In the genomic region with DNA sequence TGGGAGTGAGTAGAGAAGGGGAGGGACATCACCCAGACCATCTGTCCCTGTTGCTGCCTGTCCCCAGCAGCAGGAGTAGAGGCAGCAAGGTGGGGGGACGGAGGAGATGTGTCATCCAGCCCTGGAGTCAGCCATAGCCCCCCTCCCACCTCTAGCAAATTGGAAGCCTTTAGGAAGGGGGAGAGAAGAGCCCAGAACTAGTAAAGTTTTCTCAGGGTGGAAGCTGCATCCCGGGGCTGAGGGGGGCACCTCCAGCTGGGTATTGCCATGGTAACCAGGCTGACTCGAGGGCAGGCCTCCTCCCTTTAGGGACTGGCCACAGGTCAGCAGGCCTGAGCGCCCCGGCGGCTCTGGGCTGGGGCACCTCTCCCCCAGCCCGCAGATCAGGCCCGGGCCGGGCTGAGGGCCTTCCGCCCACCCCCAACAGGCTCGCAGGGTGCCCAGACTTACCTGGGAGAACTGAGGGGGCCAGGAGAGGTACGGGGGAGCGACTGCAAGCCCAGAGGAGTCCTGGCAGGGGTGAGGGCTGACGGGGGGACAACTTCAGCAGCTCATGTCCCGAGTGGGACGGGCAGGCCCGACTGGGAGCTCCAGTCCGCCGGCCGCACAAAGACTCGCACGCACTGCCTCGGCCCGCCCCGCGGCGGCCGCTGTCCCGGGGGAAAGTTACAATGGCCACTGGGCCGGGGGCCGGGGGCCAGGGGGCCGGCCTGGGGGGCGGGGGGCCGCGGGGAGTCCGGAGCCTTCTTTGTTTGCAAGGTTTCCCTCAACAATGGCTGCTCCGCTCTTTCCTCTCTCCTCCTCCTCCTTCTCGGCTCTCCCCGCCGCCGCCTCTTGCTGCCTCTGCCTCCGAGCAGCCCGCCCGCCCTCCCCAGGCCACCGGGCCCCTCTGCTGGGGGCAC, we compare ENCODE assay signal across 8 cellular contexts. TPM values are rescaled to one million over a fixed set of nuclear protein-coding genes. Genes with fewer than 3 reads are reported as not detected.
A peak's percentile ranks its signal among the peaks of the same experiment; 100 is the strongest.
DNase-seq lines count a peak whose midpoint lies in the region; ATAC-seq and TF ChIP-seq lines count a peak whose summit lies in the region.

No MANE protein-coding gene starts in this region.

- peak; percentile 6 for ATAC-seq in GM21737 (IDR thresholded peaks at IDR 0.05; ENCODE audit: unreplicated experiment)
- ATAC-seq in lower lobe of right lung: peak; percentile 10 to 20

- peak; percentile 43 for DNase-seq in DMS53 treated with DMSO at 0.1 percent for 48 hours (lab: John Stamatoyannopoulos, UW; ENCODE audit: unreplicated experiment)
- DNase-seq in NCI-H82 (lab: John Stamatoyannopoulos, UW): peak; percentile 85
- peak; percentile 70 for DNase-seq in cerebellar cortex (ENCODE audit: low spot score)
- no peak for DNase-seq in lower lobe of right lung
- DNase-seq in tibial artery: peak in 1 of 2 donors; percentile 73
- DNase-seq in NCI-H128 (lab: John Stamatoyannopoulos, UW; ENCODE audit: unreplicated experiment): no peak
- DNase-seq in GM20000 (ENCODE audit: low spot score): no peak

- peak overlapping the region; percentile 82 for H3K27ac ChIP-seq in lower lobe of right lung
- peak overlapping the region; percentile 82 to 99 for H3K27ac ChIP-seq in tibial artery

- no peak for TF ChIP-seq CTCF in lower lobe of right lung (IDR thresholded peaks at IDR 0.05)
- no peak for TF ChIP-seq CTCF in tibial artery (IDR thresholded peaks at IDR 0.05)
- no peak for TF ChIP-seq CTCF in GM20000 (IDR thresholded peaks at IDR 0.05; ENCODE audit: extremely low read depth, missing control alignments)

- no peaks in the 10 kb centered on the region for H3K27me3 ChIP-seq in lower lobe of right lung (ENCODE audit: low read depth)
- H3K27me3 ChIP-seq in tibial artery: no peaks in the 10 kb centered on the region

- peak overlapping the region; percentile 74 for H3K4me3 ChIP-seq in lower lobe of right lung
- H3K4me3 ChIP-seq in tibial artery: peak overlapping the region; percentile 61 to 75

- no peaks in the 10 kb centered on the region for H3K9me3 ChIP-seq in lower lobe of right lung
- no peaks in the 10 kb centered on the region for H3K9me3 ChIP-seq in tibial artery

- intact Hi-C loops in lower lobe of right lung (cut with DNase I) (no loop called here), tibial artery (cut with DNase I; ENCODE audit: low total_unique reads) (no loop called here)

- peaks cover 25% of the 10 kb centered on the region for H3K36me3 ChIP-seq in lower lobe of right lung
- peaks cover 23 to 24% (median 23%) of the 10 kb centered on the region in 3 donors for H3K36me3 ChIP-seq in tibial artery

- H3K4me1 ChIP-seq in lower lobe of right lung (peaks cover 72% of the 10 kb centered on the region), tibial artery (peaks cover 0 to 67% (median 58%) of the 10 kb centered on the region in 4 donors)

RNA-seq across cellular contexts. Expression of gene LDB1, which starts 6.0 kb away (rescaled TPM):
- 58.0 TPM for total RNA-seq in lower lobe of right lung

RNA-seq across cellular contexts. Expression of gene PPRC1, which starts 18.6 kb away (rescaled TPM):
- total RNA-seq in lower lobe of right lung: 32.7 TPM

RNA-seq across cellular contexts. Expression of gene NOLC1, which starts 38.0 kb away (rescaled TPM):
- total RNA-seq in lower lobe of right lung: 31.0 TPM

RNA-seq across cellular contexts. Expression of gene HPS6, which starts 49.1 kb away (rescaled TPM):
- total RNA-seq in lower lobe of right lung: 21.8 TPM

RNA-seq across cellular contexts. Expression of gene ARMH3, which starts 58.2 kb away (rescaled TPM):
- total RNA-seq in lower lobe of right lung: 38.6 TPM

Comparison
In these comparisons a context has a peak if more than half of its experiments do, and no peak if none do; other contexts are left out.
1. DNase-seq: peak in DMS53 treated with DMSO at 0.1 percent for 48 hours (single experiment), NCI-H82 (single experiment) and cerebellar cortex (single experiment); none in lower lobe of right lung (single experiment), NCI-H128 (single experiment) and GM20000 (single experiment).